1 cellular context compared by ENCODE assay signal in genomic region chr20:653110-653589, GRCh38.
TF ChIP-seq lines count a peak whose summit lies in the region.

SRXN1 (minus strand) TSS chr20:653200; CDS start chr20:653185, 15 bp downstream.

TF ChIP-seq in HepG2, 621 proteins besides CTCF, POLR2A, EP300 and RAD21 (continued from another document and continues in another):
- TF ChIP-seq, protein P1, sequence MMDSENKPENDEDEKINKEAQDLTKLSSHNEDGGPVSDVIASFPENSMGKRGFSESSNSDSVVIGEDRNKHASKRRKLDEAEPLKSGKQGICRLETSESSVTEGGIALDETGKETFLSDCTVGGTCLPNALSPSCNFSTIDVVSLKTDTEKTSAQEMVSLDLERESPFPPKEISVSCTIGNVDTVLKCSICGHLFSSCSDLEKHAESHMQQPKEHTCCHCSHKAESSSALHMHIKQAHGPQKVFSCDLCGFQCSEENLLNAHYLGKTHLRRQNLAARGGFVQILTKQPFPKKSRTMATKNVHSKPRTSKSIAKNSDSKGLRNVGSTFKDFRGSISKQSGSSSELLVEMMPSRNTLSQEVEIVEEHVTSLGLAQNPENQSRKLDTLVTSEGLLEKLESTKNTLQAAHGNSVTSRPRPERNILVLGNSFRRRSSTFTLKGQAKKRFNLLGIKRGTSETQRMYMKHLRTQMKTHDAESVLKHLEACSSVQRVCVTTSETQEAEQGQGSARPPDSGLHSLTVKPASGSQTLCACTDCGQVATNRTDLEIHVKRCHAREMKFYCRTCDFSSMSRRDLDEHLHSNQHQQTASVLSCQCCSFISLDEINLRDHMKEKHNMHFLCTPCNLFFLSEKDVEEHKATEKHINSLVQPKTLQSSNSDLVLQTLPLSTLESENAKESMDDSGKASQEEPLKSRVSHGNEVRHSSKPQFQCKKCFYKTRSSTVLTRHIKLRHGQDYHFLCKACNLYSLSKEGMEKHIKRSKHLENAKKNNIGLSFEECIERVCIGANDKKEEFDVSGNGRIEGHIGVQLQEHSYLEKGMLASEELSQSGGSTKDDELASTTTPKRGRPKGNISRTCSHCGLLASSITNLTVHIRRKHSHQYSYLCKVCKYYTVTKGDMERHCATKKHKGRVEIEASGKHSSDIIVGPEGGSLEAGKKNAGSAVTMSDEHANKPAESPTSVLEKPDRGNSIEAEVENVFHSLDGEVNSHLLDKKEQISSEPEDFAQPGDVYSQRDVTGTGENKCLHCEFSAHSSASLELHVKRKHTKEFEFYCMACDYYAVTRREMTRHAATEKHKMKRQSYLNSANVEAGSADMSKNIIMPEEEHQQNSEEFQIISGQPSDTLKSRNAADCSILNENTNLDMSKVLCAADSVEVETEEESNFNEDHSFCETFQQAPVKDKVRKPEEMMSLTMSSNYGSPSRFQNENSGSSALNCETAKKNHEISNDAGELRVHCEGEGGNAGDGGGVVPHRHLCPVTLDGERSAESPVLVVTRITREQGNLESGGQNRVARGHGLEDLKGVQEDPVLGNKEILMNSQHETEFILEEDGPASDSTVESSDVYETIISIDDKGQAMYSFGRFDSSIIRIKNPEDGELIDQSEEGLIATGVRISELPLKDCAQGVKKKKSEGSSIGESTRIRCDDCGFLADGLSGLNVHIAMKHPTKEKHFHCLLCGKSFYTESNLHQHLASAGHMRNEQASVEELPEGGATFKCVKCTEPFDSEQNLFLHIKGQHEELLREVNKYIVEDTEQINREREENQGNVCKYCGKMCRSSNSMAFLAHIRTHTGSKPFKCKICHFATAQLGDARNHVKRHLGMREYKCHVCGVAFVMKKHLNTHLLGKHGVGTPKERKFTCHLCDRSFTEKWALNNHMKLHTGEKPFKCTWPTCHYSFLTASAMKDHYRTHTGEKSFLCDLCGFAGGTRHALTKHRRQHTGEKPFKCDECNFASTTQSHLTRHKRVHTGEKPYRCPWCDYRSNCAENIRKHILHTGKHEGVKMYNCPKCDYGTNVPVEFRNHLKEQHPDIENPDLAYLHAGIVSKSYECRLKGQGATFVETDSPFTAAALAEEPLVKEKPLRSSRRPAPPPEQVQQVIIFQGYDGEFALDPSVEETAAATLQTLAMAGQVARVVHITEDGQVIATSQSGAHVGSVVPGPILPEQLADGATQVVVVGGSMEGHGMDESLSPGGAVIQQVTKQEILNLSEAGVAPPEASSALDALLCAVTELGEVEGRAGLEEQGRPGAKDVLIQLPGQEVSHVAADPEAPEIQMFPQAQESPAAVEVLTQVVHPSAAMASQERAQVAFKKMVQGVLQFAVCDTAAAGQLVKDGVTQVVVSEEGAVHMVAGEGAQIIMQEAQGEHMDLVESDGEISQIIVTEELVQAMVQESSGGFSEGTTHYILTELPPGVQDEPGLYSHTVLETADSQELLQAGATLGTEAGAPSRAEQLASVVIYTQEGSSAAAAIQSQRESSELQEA (CRISPR knock-in tag; IDR thresholded peaks at IDR 0.05; ENCODE audit: not compliant biosample characterization), result peak; percentile 5
- TF ChIP-seq ZSCAN25 (CRISPR knock-in tag; IDR thresholded peaks at IDR 0.05), result peak; percentile 79
- peak; percentile 79 for TF ChIP-seq ASH2L (IDR thresholded peaks at IDR 0.05; ENCODE audit: insufficient read length, low read depth, low read length)
- 0 out of 2 replicates have a peak, but pooled peaks have one; percentile 50 for TF ChIP-seq ERF (CRISPR knock-in tag; IDR thresholded peaks at IDR 0.05)
- no peak for TF ChIP-seq SRSF9 (IDR thresholded peaks at IDR 0.05; ENCODE audit: borderline replicate concordance, insufficient read depth, low read depth, low read length, poor library complexity, severe bottlenecking)
- TF ChIP-seq ZNF672 (CRISPR knock-in tag; IDR thresholded peaks at IDR 0.05), result peak; percentile 57; the same call in 1 of the 2 replicates
- TF ChIP-seq NFYC (CRISPR knock-in tag; IDR thresholded peaks at IDR 0.05), result no peak
- TF ChIP-seq TOPORS (CRISPR knock-in tag; IDR thresholded peaks at IDR 0.05), result peak; percentile 78; the same call in 1 of the 2 replicates
- TF ChIP-seq ZNF276 (CRISPR knock-in tag; IDR thresholded peaks at IDR 0.05; ENCODE audit: low read depth), result no peak
- TF ChIP-seq FOSL1 (CRISPR knock-in tag; IDR thresholded peaks at IDR 0.05; ENCODE audit: borderline replicate concordance), result peak; percentile 49; the same call in 1 of the 2 replicates
- TF ChIP-seq RBAK (CRISPR knock-in tag; IDR thresholded peaks at IDR 0.05), result no peak
- TF ChIP-seq ZNF678 (CRISPR knock-in tag; IDR thresholded peaks at IDR 0.05), result no peak; the same call in 1 of the 2 replicates
- TF ChIP-seq MTF2 (CRISPR knock-in tag; IDR thresholded peaks at IDR 0.05; ENCODE audit: borderline replicate concordance), result no peak
- no peak for TF ChIP-seq TCF12 (IDR thresholded peaks at IDR 0.05)
- TF ChIP-seq TCF12 (CRISPR knock-in tag; IDR thresholded peaks at IDR 0.05), result peak; percentile 91
- TF ChIP-seq ATAD3A (CRISPR knock-in tag; IDR thresholded peaks at IDR 0.05), result no peak
- TF ChIP-seq SMC3 (IDR thresholded peaks at IDR 0.05; ENCODE audit: low read length), result peak; percentile 7; the same call in 1 of the 2 replicates
- TF ChIP-seq ZNF501 (CRISPR knock-in tag; IDR thresholded peaks at IDR 0.05), result no peak; the same call in 1 of the 2 replicates
- TF ChIP-seq, protein P2, sequence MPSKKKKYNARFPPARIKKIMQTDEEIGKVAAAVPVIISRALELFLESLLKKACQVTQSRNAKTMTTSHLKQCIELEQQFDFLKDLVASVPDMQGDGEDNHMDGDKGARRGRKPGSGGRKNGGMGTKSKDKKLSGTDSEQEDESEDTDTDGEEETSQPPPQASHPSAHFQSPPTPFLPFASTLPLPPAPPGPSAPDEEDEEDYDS (CRISPR knock-in tag; IDR thresholded peaks at IDR 0.05), result peak; percentile 60; the same call in 1 of the 2 replicates
- TF ChIP-seq DNMT3B (CRISPR knock-in tag; conservative IDR thresholded peaks at IDR 0.05), result no peak
- TF ChIP-seq MAF1 (CRISPR knock-in tag; IDR thresholded peaks at IDR 0.05; ENCODE audit: borderline replicate concordance), result 0 out of 2 replicates have a peak, but pooled peaks have one; percentile 39
- peak; percentile 85 for TF ChIP-seq ZSCAN21 (CRISPR knock-in tag; IDR thresholded peaks at IDR 0.05; ENCODE audit: borderline replicate concordance)
- peak; percentile 82 for TF ChIP-seq YY1 (IDR thresholded peaks at IDR 0.05; ENCODE audit: insufficient read depth, insufficient replicate concordance, low read depth, low read length)
- 0 out of 2 replicates have a peak, but pooled peaks have one; percentile 22 for TF ChIP-seq GATAD1 (CRISPR knock-in tag; IDR thresholded peaks at IDR 0.05)
- TF ChIP-seq ZNF510 (CRISPR knock-in tag; IDR thresholded peaks at IDR 0.05; ENCODE audit: low read depth), result no peak; the same call in 1 of the 2 replicates
- peak; percentile 55; the same call in 1 of the 2 replicates for TF ChIP-seq SIX4 (CRISPR knock-in tag; IDR thresholded peaks at IDR 0.05)
- TF ChIP-seq, protein P3, sequence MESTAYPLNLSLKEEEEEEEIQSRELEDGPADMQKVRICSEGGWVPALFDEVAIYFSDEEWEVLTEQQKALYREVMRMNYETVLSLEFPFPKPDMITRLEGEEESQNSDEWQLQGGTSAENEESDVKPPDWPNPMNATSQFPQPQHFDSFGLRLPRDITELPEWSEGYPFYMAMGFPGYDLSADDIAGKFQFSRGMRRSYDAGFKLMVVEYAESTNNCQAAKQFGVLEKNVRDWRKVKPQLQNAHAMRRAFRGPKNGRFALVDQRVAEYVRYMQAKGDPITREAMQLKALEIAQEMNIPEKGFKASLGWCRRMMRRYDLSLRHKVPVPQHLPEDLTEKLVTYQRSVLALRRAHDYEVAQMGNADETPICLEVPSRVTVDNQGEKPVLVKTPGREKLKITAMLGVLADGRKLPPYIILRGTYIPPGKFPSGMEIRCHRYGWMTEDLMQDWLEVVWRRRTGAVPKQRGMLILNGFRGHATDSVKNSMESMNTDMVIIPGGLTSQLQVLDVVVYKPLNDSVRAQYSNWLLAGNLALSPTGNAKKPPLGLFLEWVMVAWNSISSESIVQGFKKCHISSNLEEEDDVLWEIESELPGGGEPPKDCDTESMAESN (CRISPR knock-in tag; conservative IDR thresholded peaks at IDR 0.05), result peak; percentile 96
- no peak for TF ChIP-seq ZNF597 (CRISPR knock-in tag; IDR thresholded peaks at IDR 0.05)
- no peak for TF ChIP-seq ZFP36L2 (CRISPR knock-in tag; IDR thresholded peaks at IDR 0.05)
- no peak for TF ChIP-seq MBNL3 (CRISPR knock-in tag; conservative IDR thresholded peaks at IDR 0.05)
- peak; percentile 88 for TF ChIP-seq ZFY (CRISPR knock-in tag; IDR thresholded peaks at IDR 0.05)
- TF ChIP-seq, protein P4, sequence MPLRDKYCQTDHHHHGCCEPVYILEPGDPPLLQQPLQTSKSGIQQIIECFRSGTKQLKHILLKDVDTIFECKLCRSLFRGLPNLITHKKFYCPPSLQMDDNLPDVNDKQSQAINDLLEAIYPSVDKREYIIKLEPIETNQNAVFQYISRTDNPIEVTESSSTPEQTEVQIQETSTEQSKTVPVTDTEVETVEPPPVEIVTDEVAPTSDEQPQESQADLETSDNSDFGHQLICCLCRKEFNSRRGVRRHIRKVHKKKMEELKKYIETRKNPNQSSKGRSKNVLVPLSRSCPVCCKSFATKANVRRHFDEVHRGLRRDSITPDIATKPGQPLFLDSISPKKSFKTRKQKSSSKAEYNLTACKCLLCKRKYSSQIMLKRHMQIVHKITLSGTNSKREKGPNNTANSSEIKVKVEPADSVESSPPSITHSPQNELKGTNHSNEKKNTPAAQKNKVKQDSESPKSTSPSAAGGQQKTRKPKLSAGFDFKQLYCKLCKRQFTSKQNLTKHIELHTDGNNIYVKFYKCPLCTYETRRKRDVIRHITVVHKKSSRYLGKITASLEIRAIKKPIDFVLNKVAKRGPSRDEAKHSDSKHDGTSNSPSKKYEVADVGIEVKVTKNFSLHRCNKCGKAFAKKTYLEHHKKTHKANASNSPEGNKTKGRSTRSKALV (CRISPR knock-in tag; IDR thresholded peaks at IDR 0.05), result peak; percentile 41; the same call in 1 of the 2 replicates
- no peak for TF ChIP-seq SMYD3 (CRISPR knock-in tag; IDR thresholded peaks at IDR 0.05)
- TF ChIP-seq NR2F6 (IDR thresholded peaks at IDR 0.05), result no peak
- TF ChIP-seq NR2F6 (CRISPR knock-in tag; IDR thresholded peaks at IDR 0.05), result 0 out of 2 replicates have a peak, but pooled peaks have one; percentile 63
- no peak for TF ChIP-seq PRPF4 (IDR thresholded peaks at IDR 0.05; ENCODE audit: low read depth, low read length, poor library complexity, severe bottlenecking)
- no peak for TF ChIP-seq AGO1 (IDR thresholded peaks at IDR 0.05; ENCODE audit: low read depth, low read length, poor library complexity, severe bottlenecking)
- TF ChIP-seq TFE3 (CRISPR knock-in tag; IDR thresholded peaks at IDR 0.05), result peak; percentile 16; the same call in 1 of the 2 replicates
- TF ChIP-seq ZKSCAN5 (CRISPR knock-in tag; IDR thresholded peaks at IDR 0.05), result no peak
- TF ChIP-seq, protein P5, sequence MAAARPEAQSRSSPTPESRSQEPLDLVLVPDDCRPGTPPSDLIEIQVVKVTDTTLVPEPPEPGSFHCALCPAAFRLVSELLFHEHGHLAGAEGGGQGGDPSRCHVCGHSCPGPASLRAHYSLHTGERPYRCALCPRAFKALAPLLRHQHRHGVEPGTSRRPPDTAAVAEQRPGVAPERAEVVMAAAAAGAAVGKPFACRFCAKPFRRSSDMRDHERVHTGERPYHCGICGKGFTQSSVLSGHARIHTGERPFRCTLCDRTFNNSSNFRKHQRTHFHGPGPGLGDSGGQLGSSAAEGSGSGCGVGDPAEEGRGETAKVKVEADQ (CRISPR knock-in tag; IDR thresholded peaks at IDR 0.05; ENCODE audit: borderline replicate concordance), result peak; percentile 95
- TF ChIP-seq ZNF766 (CRISPR knock-in tag; IDR thresholded peaks at IDR 0.05; ENCODE audit: borderline replicate concordance), result peak; percentile 90; the same call in 1 of the 2 replicates
- peak; percentile 43; the same call in 1 of the 2 replicates for TF ChIP-seq ZNF343 (CRISPR knock-in tag; IDR thresholded peaks at IDR 0.05)
- TF ChIP-seq PATZ1 (CRISPR knock-in tag; IDR thresholded peaks at IDR 0.05), result peak; percentile 93
